Comparison of ENCODE assay signal across 9 cellular contexts in the genomic region with DNA sequence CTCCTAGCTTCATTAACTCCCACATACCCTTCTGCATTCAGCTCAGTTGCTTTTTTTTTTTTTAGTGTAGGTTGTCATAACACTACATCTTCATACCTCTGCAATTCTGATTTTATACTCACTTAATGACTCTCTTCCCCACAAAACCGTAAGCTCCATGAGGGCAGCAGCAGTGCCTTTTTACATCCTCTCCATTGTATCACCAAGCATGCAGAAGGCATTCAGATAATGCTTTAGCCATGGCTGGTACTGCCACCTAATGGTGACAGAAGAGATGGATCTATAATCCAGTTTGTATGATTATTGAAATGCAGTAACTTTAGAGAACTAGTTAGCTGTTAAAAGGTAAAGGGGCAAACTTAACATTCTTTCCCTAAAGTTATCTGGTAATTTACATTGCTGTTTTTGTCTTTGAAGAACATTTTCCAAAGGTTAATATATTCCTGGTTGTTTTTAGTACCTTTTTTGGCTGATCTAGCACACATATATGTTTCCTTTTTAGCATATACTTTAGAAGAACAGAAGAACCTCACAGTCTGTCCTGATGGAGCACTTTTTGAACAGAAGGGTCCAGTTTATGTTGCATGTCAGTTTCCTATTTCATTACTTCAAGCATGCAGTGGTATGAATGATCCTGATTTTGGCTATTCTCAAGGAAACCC. TPM values are rescaled to one million over a fixed set of nuclear protein-coding genes. Genes with fewer than 3 reads are reported as not detected.
DNase-seq lines count a peak whose midpoint lies in the region; ATAC-seq and TF ChIP-seq lines count a peak whose summit lies in the region.
"Had no signal": no experiment of that assay in that cellular context is flagged by ENCODE, and none has a peak within 500 bp of the region (broad histone marks: within the 10 kb centered on the region; RNA-seq: fewer than 3 reads in every experiment).

No MANE protein-coding gene starts in this region.

- no peak overlapping the region for H3K4me3 ChIP-seq in A673 (ENCODE audit: low read depth, low read length, poor library complexity, severe bottlenecking)
- H3K4me3 ChIP-seq: skin epidermis had no signal

- intact Hi-C loops in A673 (cut with micrococcal nuclease; ENCODE audit: unreplicated experiment), result loop anchor here (5.0 to 10.0 kb wide), 2 partner anchors 176 to 448 kb away; a partner anchor contains a TSS

- H3K27me3 ChIP-seq in A673 (replicated peaks; ENCODE audit: insufficient read depth, low read depth, low read length, poor library complexity), result no peaks in the 10 kb centered on the region

- peaks cover 48% of the 10 kb centered on the region for H3K36me3 ChIP-seq in A673 (ENCODE audit: insufficient read depth, low read length, poor library complexity, severe bottlenecking)

- TF ChIP-seq CTCF in A673 (conservative IDR thresholded peaks at IDR 0.05; ENCODE audit: low read depth, low read length) (peak; percentile 81), GM12873 (IDR thresholded peaks at IDR 0.05; ENCODE audit: insufficient read depth, low read depth, low read length, missing control alignments) (peak; percentile 63)

- TF ChIP-seq EP300 in Ishikawa (IDR thresholded peaks at IDR 0.05; ENCODE audit: borderline replicate concordance), result no peak

- CTCF ChIA-PET in A673 (lab: Charles Lee), result interaction anchor here (0.6 to 1.0 kb wide), 7 partner anchors 13 to 453 kb away, joined by 3 to 20 read pairs (median 3); a partner anchor contains a TSS

- no TSS peak for BruUV-seq in A673 (replicated peaks; lab: Mats Ljungman, UMichigan)

- H3K4me1 ChIP-seq in A673 (ENCODE audit: insufficient read depth, low read length, poor library complexity, severe bottlenecking), result peaks cover 27% of the 10 kb centered on the region

- H3K9me3 ChIP-seq in A673 (ENCODE audit: low read depth, low read length, poor library complexity, severe bottlenecking), result no peaks in the 10 kb centered on the region

- TF ChIP-seq RAD21 in Ishikawa (IDR thresholded peaks at IDR 0.05; ENCODE audit: low read depth), result peak; percentile 78

- peak; percentile 78 for DNase-seq in A673 (ENCODE audit: low spot score)
- DNase-seq in SHP77 (lab: John Stamatoyannopoulos, UW), result peak; percentile 13 to 44
- DNase-seq in astrocyte of the hippocampus (ENCODE audit: low read depth, low spot score), result peak; percentile 67
- peak; percentile 22 for DNase-seq in inferior parietal cortex (ENCODE audit: extremely low spot score)
- DNase-seq in stimulated activated CD8-positive, alpha-beta memory T cell treated with anti-CD3 and anti-CD28 coated beads, Interleukin-12 subunit alpha, Interleukin-12 subunit beta, amount 100 ng/mL, for 4 hours (ENCODE audit: low read depth), result peak; percentile 3

- POLR2A ChIA-PET in A673 (lab: Charles Lee; ENCODE audit: low non-redundant PET), result no interaction called here

- ATAC-seq in GM18502 (IDR thresholded peaks at IDR 0.05; ENCODE audit: poor library complexity, unreplicated experiment), result no peak

- H3K27ac ChIP-seq in A673 (ENCODE audit: low read depth, low read length, poor library complexity, severe bottlenecking), result no peak overlapping the region
- H3K27ac ChIP-seq: skin epidermis had no signal

TF ChIP-seq in Ishikawa, 13 proteins besides CTCF, POLR2A, EP300 and RAD21:
- TF ChIP-seq, protein P1, sequence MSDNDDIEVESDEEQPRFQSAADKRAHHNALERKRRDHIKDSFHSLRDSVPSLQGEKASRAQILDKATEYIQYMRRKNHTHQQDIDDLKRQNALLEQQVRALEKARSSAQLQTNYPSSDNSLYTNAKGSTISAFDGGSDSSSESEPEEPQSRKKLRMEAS (IDR thresholded peaks at IDR 0.05), result no peak
- TF ChIP-seq, protein P2, sequence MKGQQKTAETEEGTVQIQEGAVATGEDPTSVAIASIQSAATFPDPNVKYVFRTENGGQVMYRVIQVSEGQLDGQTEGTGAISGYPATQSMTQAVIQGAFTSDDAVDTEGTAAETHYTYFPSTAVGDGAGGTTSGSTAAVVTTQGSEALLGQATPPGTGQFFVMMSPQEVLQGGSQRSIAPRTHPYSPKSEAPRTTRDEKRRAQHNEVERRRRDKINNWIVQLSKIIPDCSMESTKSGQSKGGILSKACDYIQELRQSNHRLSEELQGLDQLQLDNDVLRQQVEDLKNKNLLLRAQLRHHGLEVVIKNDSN (IDR thresholded peaks at IDR 0.05), result peak; percentile 9; the same call in 1 of the 2 replicates
- no peak for TF ChIP-seq CEBPB (IDR thresholded peaks at IDR 0.05)
- no peak for TF ChIP-seq YY1 (IDR thresholded peaks at IDR 0.05; ENCODE audit: low read depth)

RNA-seq across cellular contexts. Expression of a gene that starts 36.8 kb away (rescaled TPM):
- total RNA-seq in A673 (2021), result 130 and 167 TPM in 2 replicates

Comparison
In these comparisons a context has a peak if more than half of its experiments do, and no peak if none do; other contexts are left out.
1. DNase-seq: peak in every context shown above with its lines; median percentile 78 in A673; 67 in astrocyte of the hippocampus; 28 in SHP77; 22 in inferior parietal cortex; 3 in stimulated activated CD8-positive, alpha-beta memory T cell treated with anti-CD3 and anti-CD28 coated beads, Interleukin-12 subunit alpha, Interleukin-12 subunit beta, amount 100 ng/mL, for 4 hours.